ENCODE assay signal across 17 cellular contexts in genomic region chr6:33490621-33491020, GRCh38. TPM values are rescaled to one million over a fixed set of nuclear protein-coding genes. Genes with fewer than 3 reads are reported as not detected.
A peak's percentile ranks its signal among the peaks of the same experiment; 100 is the strongest.
DNase-seq lines count a peak whose midpoint lies in the region; ATAC-seq, FAIRE-seq and TF ChIP-seq lines count a peak whose summit lies in the region.
"Had no signal": no experiment of that assay in that cellular context is flagged by ENCODE, and none has a peak within 500 bp of the region (broad histone marks: within the 10 kb centered on the region; RNA-seq: fewer than 3 reads in every experiment).

No MANE protein-coding gene starts in this region.

- TF ChIP-seq EP300 in H1 (IDR thresholded peaks at IDR 0.05; ENCODE audit: borderline replicate concordance in 1 of 2, low read depth in 2 of 2, low read length in 2 of 2), result no peak

- H3K27ac ChIP-seq in cardiac muscle cell (peak overlapping the region; percentile 15), left ventricle myocardium inferior (replicated peaks) (no peak overlapping the region), H1 (ENCODE audit: low read depth, low read length) (no peak overlapping the region), trophoblast cell (ENCODE audit: low read depth, low read length) (no peak overlapping the region)
- H3K27ac ChIP-seq: BLaER1, SJSA1 had no signal

- no peak overlapping the region for H3K14ac ChIP-seq in H1 (ENCODE audit: insufficient read length)
- no peak overlapping the region for H3K14ac ChIP-seq in trophoblast cell (ENCODE audit: low read length)

- FAIRE-seq in H1 (lab: Jason Lieb, UNC), result no peak
- FAIRE-seq: D721Med, G401.6 had no signal

- H2AFZ ChIP-seq in H1 (ENCODE audit: low read length), result peak overlapping the region; percentile 22; the same call in 1 of the 2 replicates
- no peak overlapping the region for H2AFZ ChIP-seq in trophoblast cell (ENCODE audit: insufficient read depth, low read length, poor library complexity)

- peaks cover 7% of the 10 kb centered on the region for H3K4me1 ChIP-seq in cardiac muscle cell (ENCODE audit: low read depth)
- H3K4me1 ChIP-seq in left ventricle myocardium inferior, result no peaks in the 10 kb centered on the region
- H3K4me1 ChIP-seq in H1 (replicated peaks in 1 of 4; ENCODE audit: control insufficient read depth in 3 of 4, insufficient read depth in 4 of 4, low read length in 3 of 4), result peaks cover 0 to 3% (median 1%) of the 10 kb centered on the region in 4 experiments; a peak in 2 of 7 replicates
- no peaks in the 10 kb centered on the region for H3K4me1 ChIP-seq in trophoblast cell (ENCODE audit: control insufficient read depth in 1 of 2, insufficient read depth in 2 of 2, low read length in 2 of 2)
- H3K4me1 ChIP-seq: BLaER1, SJSA1 had no signal

- H3K56ac ChIP-seq in H1 (replicated peaks; ENCODE audit: insufficient read length, low read depth, low read length), result no peak overlapping the region

- H3K79me2 ChIP-seq in H1 (ENCODE audit: control insufficient read depth in 1 of 2, insufficient read depth in 2 of 2, low read length in 2 of 2) (no peaks in the 10 kb centered on the region), trophoblast cell (ENCODE audit: control insufficient read depth, insufficient read depth, low read length, poor library complexity) (no peaks in the 10 kb centered on the region)

- H4K91ac ChIP-seq in H1 (replicated peaks; ENCODE audit: insufficient read length, low read length) (peak overlapping the region; percentile 76), trophoblast cell (ENCODE audit: low read depth, low read length) (no peak overlapping the region)

- H3K4me3 ChIP-seq in cardiac muscle cell (no peak overlapping the region), left ventricle myocardium inferior (no peak overlapping the region), H1 (ENCODE audit: extremely low read depth in 1 of 4, insufficient read depth in 2 of 4, low read depth in 3 of 4, low read length in 4 of 4) (no peak overlapping the region), trophoblast cell (ENCODE audit: low read depth, low read length) (peak overlapping the region; percentile 14)
- H3K4me3 ChIP-seq: BLaER1, SJSA1 had no signal

- WGBS in H1 (ENCODE audit: extremely low coverage in 1 of 2, insufficient coverage in 1 of 2, insufficient read length in 1 of 2, insufficient replicate concordance in 2 of 2, low coverage in 1 of 2, low lambda C conversion rate in 2 of 2, missing lambda C conversion rate in 1 of 2), 2 experiments, result 79% methylated on average over 6 of the region's 6 CpGs; no CpG with 5 or more reads in 1 of the 2 experiments
- no CpG with 5 or more reads among the region's 6 CpGs for WGBS in trophoblast cell (ENCODE audit: extremely low coverage, insufficient coverage, insufficient read length)

- intact Hi-C loops in left ventricle myocardium inferior (cut with micrococcal nuclease), result no loop called here

- CTCF ChIA-PET in H1 (lab: Charles Lee; ENCODE audit: partially characterized antibody), result interaction anchor here (0.6 to 2.0 kb wide), 16 partner anchors 10 to 1274 kb away, joined by 3 to 13 read pairs (median 4); no protein-coding TSS in a partner anchor

- H2BK20ac ChIP-seq in H1 (ENCODE audit: low read length), result 0 out of 2 replicates have a peak overlapping the region, but pooled peaks have one; percentile 3

- peak in 1 of 2 donors; percentile 10 for DNase-seq in cardiac muscle cell (ENCODE audit: low read depth in 1 of 2, low spot score in 1 of 2)
- no peak for DNase-seq in left ventricle myocardium inferior
- DNase-seq in LHCN-M2 (ENCODE audit: low read depth), result peak; percentile 31
- no peak for DNase-seq in H1 (ENCODE audit: low read depth in 1 of 2, low spot score in 2 of 2)
- peak; percentile 56 to 62 for DNase-seq in trophoblast cell
- no peak for DNase-seq in SKM-1 (lab: John Stamatoyannopoulos, UW; ENCODE audit: unreplicated experiment)
- DNase-seq in DMS114 treated with DMSO at 0.1 percent for 48 hours (lab: John Stamatoyannopoulos, UW; ENCODE audit: unreplicated experiment), result no peak
- DNase-seq: CD8-positive, alpha-beta T cell; DND-41; Kasumi-1; NCI-H1930; NCI-H526 treated with DMSO at 0.1 percent for 48 hours had no signal

- no peak overlapping the region for H3K23ac ChIP-seq in H1 (ENCODE audit: insufficient read length)
- H3K23ac ChIP-seq in trophoblast cell (ENCODE audit: low read length), result peak overlapping the region; percentile 54

- H2BK12ac ChIP-seq in H1 (ENCODE audit: low read depth, low read length), result peak overlapping the region; percentile 53; the same call in 1 of the 2 replicates
- no peak overlapping the region for H2BK12ac ChIP-seq in trophoblast cell (ENCODE audit: low read length)

- TF ChIP-seq CTCF in cardiac muscle cell (IDR thresholded peaks at IDR 0.05; ENCODE audit: low read depth, low read length) (no peak), left ventricle myocardium inferior (IDR thresholded peaks at IDR 0.05; ENCODE audit: borderline replicate concordance) (no peak), H1 (IDR thresholded peaks at IDR 0.05; ENCODE audit: control extremely low read depth in 1 of 3, insufficient read depth in 1 of 3, low read depth in 1 of 3, low read length in 3 of 3) (no peak)

- H2BK120ac ChIP-seq in H1 (replicated peaks; ENCODE audit: low read depth, low read length), result no peak overlapping the region
- H2BK120ac ChIP-seq in trophoblast cell (ENCODE audit: insufficient read depth, low read length, poor library complexity), result no peak overlapping the region

- ATAC-seq in HG02973 (IDR thresholded peaks at IDR 0.05; ENCODE audit: unreplicated experiment), result no peak
- ATAC-seq: CD8-positive, alpha-beta T cell had no signal

- no peaks in the 10 kb centered on the region for H4K20me1 ChIP-seq in H1 (replicated peaks in 1 of 2; ENCODE audit: control insufficient read depth in 1 of 2, insufficient read depth in 2 of 2, low read length in 2 of 2)
- H4K20me1 ChIP-seq: BLaER1 had no signal

- TF ChIP-seq POLR2A in H1 (IDR thresholded peaks at IDR 0.05; ENCODE audit: control extremely low read depth in 1 of 2, low read depth in 2 of 2, low read length in 2 of 2), result no peak

- H3K4me2 ChIP-seq in H1 (ENCODE audit: insufficient read depth in 1 of 2, low read depth in 2 of 2, low read length in 2 of 2), result no peak overlapping the region
- H3K4me2 ChIP-seq in trophoblast cell (ENCODE audit: low read length), result no peak overlapping the region
- H3K4me2 ChIP-seq: BLaER1 had no signal

- H4K5ac ChIP-seq in H1 (ENCODE audit: insufficient read length, low read depth, low read length), result no peak overlapping the region

- H2BK15ac ChIP-seq in H1 (ENCODE audit: low read length), result peak overlapping the region; percentile 90; the same call in 1 of the 2 replicates

- H2AK5ac ChIP-seq in H1 (ENCODE audit: low read depth, low read length) (no peak overlapping the region), trophoblast cell (ENCODE audit: low read length) (no peak overlapping the region)

- H3K9me3 ChIP-seq in cardiac muscle cell (ENCODE audit: low read depth) (no peaks in the 10 kb centered on the region), left ventricle myocardium inferior (replicated peaks) (no peaks in the 10 kb centered on the region), H1 (ENCODE audit: insufficient read depth in 2 of 2, low read depth in 1 of 2, low read length in 1 of 2) (no peaks in the 10 kb centered on the region; a peak in 1 of 4 replicates), trophoblast cell (ENCODE audit: insufficient read depth, low read depth, low read length) (no peaks in the 10 kb centered on the region)
- H3K9me3 ChIP-seq: SJSA1 had no signal

- no peaks in the 10 kb centered on the region for H3K27me3 ChIP-seq in cardiac muscle cell
- peaks cover 19% of the 10 kb centered on the region for H3K27me3 ChIP-seq in left ventricle myocardium inferior (ENCODE audit: low read depth)
- H3K27me3 ChIP-seq in H1 (replicated peaks in 1 of 4; ENCODE audit: control insufficient read depth in 3 of 4, extremely low read depth in 1 of 4, insufficient read depth in 3 of 4, low read length in 3 of 4), result no peaks in the 10 kb centered on the region
- H3K27me3 ChIP-seq in trophoblast cell (ENCODE audit: insufficient read depth, low read length), result no peaks in the 10 kb centered on the region
- H3K27me3 ChIP-seq: BLaER1 had no signal

- H3K79me1 ChIP-seq in H1 (ENCODE audit: low read depth, low read length), result no peaks in the 10 kb centered on the region
- no peaks in the 10 kb centered on the region for H3K79me1 ChIP-seq in trophoblast cell (ENCODE audit: low read length)

- no peak overlapping the region for H2BK5ac ChIP-seq in H1 (ENCODE audit: low read depth, low read length)
- H2BK5ac ChIP-seq in trophoblast cell (ENCODE audit: low read depth, low read length, poor library complexity), result no peak overlapping the region

- H3K36me3 ChIP-seq in cardiac muscle cell, result no peaks in the 10 kb centered on the region
- H3K36me3 ChIP-seq in left ventricle myocardium inferior, result no peaks in the 10 kb centered on the region
- H3K36me3 ChIP-seq in H1 (ENCODE audit: control insufficient read depth in 2 of 4, insufficient read depth in 4 of 4, low read length in 3 of 4), result no peaks in the 10 kb centered on the region
- H3K36me3 ChIP-seq in trophoblast cell (ENCODE audit: control insufficient read depth in 1 of 2, insufficient read depth in 2 of 2, low read length in 2 of 2), result no peaks in the 10 kb centered on the region
- H3K36me3 ChIP-seq: BLaER1, SJSA1 had no signal

- TF ChIP-seq RAD21 in H1 (IDR thresholded peaks at IDR 0.05 in 1 of 2, conservative IDR thresholded peaks at IDR 0.05 in 1 of 2; ENCODE audit: low read depth in 2 of 2, low read length in 2 of 2), result peak in 1 of 2 experiments; percentile 24; a peak in 1 of 4 replicates

- H3K18ac ChIP-seq in H1 (ENCODE audit: extremely low read depth, low read length), result no peak overlapping the region
- no peak overlapping the region for H3K18ac ChIP-seq in trophoblast cell (ENCODE audit: low read length)

- H3K4ac ChIP-seq in H1 (replicated peaks; ENCODE audit: insufficient read length, low read depth, low read length), result no peak overlapping the region
- H3K4ac ChIP-seq in trophoblast cell (ENCODE audit: low read depth, low read length), result no peak overlapping the region

- POLR2A ChIA-PET in H1 (lab: Charles Lee; ENCODE audit: partially characterized antibody), result interaction anchor here (0.6 to 2.0 kb wide), 6 partner anchors 32 to 57 kb away, joined by 3 to 6 read pairs (median 4); partner anchors contain the start of gene ZBTB9

- H3K23me2 ChIP-seq in H1 (ENCODE audit: low read depth, low read length), result no peaks in the 10 kb centered on the region; the same call in 1 of the 2 replicates

- H3K9ac ChIP-seq in H1 (replicated peaks in 1 of 4; ENCODE audit: extremely low read depth in 1 of 4, low read depth in 3 of 4, low read length in 3 of 4) (no peak overlapping the region), trophoblast cell (ENCODE audit: low read length) (peak overlapping the region; percentile 37)
- H3K9ac ChIP-seq: BLaER1 had no signal

- H4K12ac ChIP-seq in trophoblast cell (ENCODE audit: low read depth, low read length), result no peak overlapping the region

- H4K8ac ChIP-seq in H1 (ENCODE audit: extremely low read depth, insufficient read depth, low read length) (no peak overlapping the region), trophoblast cell (ENCODE audit: low read depth, low read length) (no peak overlapping the region)

RNA-seq across cellular contexts. Expression of gene ZBTB9, which starts 36.2 kb away (rescaled TPM):
- total RNA-seq in cardiac muscle cell (5.5 and 7.8 TPM in 2 replicates), left ventricle myocardium inferior (4.9 TPM), LHCN-M2 (2014; rRNA removed) (5.5 and 5.7 TPM in 2 replicates)
- polyA plus RNA-seq in cardiac muscle cell (9.5 and 11.2 TPM in 2 replicates), H1 (2011; rRNA removed) (15.1 and 16.9 TPM in 2 replicates)
- 7.4 TPM for polyA plus RNA-seq in LHCN-M2 (2012)
- 20.2 and 25.0 TPM in 2 replicates for total RNA-seq in H1 (2021; fragmentation: NEBNext Ultra II Directional; extraction: Animal tissue kit (Norgen Biotek cat#: 25700))
- 17.9 TPM for polyA plus RNA-seq in H1 (2011; cell fraction: cytosol; rRNA removed)
- polyA plus RNA-seq in H1 (2011; cell fraction: nucleus; rRNA removed), result 54.7 TPM
- polyA plus RNA-seq in H1 (2012, experiment 1 of 2), result 28.1 to 36.7 TPM (median 31.7 TPM) in 4 replicates
- polyA plus RNA-seq in H1 (2012, experiment 2 of 2), result 23.3 TPM
- polyA plus RNA-seq in H1 (2013, experiment 1 of 2), result 12.5 TPM
- polyA plus RNA-seq in H1 (2013, experiment 2 of 2), result 13.7 TPM
- polyA minus RNA-seq in H1 (2011; rRNA and poly(A)+ RNA removed), result 24.1 and 24.3 TPM in 2 replicates
- polyA minus RNA-seq in H1 (2011; cell fraction: cytosol; rRNA and poly(A)+ RNA removed), result 17.0 TPM
- polyA minus RNA-seq in H1 (2011; cell fraction: nucleus; rRNA and poly(A)+ RNA removed), result 9.4 TPM
- polyA plus RNA-seq in trophoblast cell (2013), result 5.7 and 6.1 TPM in 2 replicates

Comparison
In these comparisons a context has a peak if more than half of its experiments do, and no peak if none do; other contexts are left out.
1. DNase-seq: peak in LHCN-M2 (single experiment) and trophoblast cell (2 of 2); none in left ventricle myocardium inferior (single experiment), H1 (0 of 2), SKM-1 (single experiment) and DMS114 treated with DMSO at 0.1 percent for 48 hours (single experiment).